In genomic region chr11:43360361-43361032, GRCh38 we compare ENCODE assay signal across 8 cellular contexts. TPM values are rescaled to one million over a fixed set of nuclear protein-coding genes. Genes with fewer than 3 reads are reported as not detected.
DNase-seq lines count a peak whose midpoint lies in the region; ATAC-seq and TF ChIP-seq lines count a peak whose summit lies in the region.

No MANE protein-coding gene starts in this region.

- H3K27ac ChIP-seq in DND-41 (ENCODE audit: low read length), result peak overlapping the region; percentile 79; the same call in 1 of the 2 replicates

- H3K9me3 ChIP-seq in DND-41 (ENCODE audit: insufficient read depth, low read length, severe bottlenecking), result no peaks in the 10 kb centered on the region
- no peaks in the 10 kb centered on the region for H3K9me3 ChIP-seq in Loucy (ENCODE audit: insufficient read depth, low read depth, low read length)

- no peaks in the 10 kb centered on the region for H3F3A ChIP-seq in Loucy (ENCODE audit: low read depth)

- no peaks in the 10 kb centered on the region for H3K9me2 ChIP-seq in Loucy (replicated peaks; ENCODE audit: low read depth, low read length)

- TF ChIP-seq CTCF in DND-41 (IDR thresholded peaks at IDR 0.05; ENCODE audit: borderline replicate concordance, extremely low read depth, low read length, poor library complexity, severe bottlenecking), result no peak
- no peak for TF ChIP-seq CTCF in Loucy (conservative IDR thresholded peaks at IDR 0.05; ENCODE audit: low read length)

- H3K4me3 ChIP-seq in DND-41 (ENCODE audit: low read depth in 1 of 2, low read length in 2 of 2) (peak overlapping the region; percentile 65 to 77; a peak in 3 of 4 replicates), Loucy (ENCODE audit: low read length, poor library complexity, severe bottlenecking) (peak overlapping the region; percentile 96)

- H4K20me1 ChIP-seq in DND-41 (ENCODE audit: insufficient read depth, low read length), result peaks cover 42% of the 10 kb centered on the region
- peaks cover 50% of the 10 kb centered on the region for H4K20me1 ChIP-seq in Loucy (ENCODE audit: insufficient read depth, low read length, poor library complexity, severe bottlenecking)

- H3K27me3 ChIP-seq in DND-41 (ENCODE audit: insufficient read depth, low read length, poor library complexity) (no peaks in the 10 kb centered on the region), Loucy (ENCODE audit: insufficient read depth, low read length, poor library complexity, severe bottlenecking) (no peaks in the 10 kb centered on the region)

- H3K79me2 ChIP-seq in DND-41 (ENCODE audit: insufficient read depth, low read length), result peaks cover 70% of the 10 kb centered on the region
- H3K79me2 ChIP-seq in Loucy (ENCODE audit: insufficient read depth, low read length), result peaks cover 72% of the 10 kb centered on the region

- H2AFZ ChIP-seq in DND-41 (ENCODE audit: low read depth, low read length) (no peak overlapping the region), Loucy (ENCODE audit: low read length) (no peak overlapping the region)

- H3K4me2 ChIP-seq in DND-41 (ENCODE audit: insufficient read depth, low read length) (peak overlapping the region; percentile 89), Loucy (ENCODE audit: low read depth, low read length, poor library complexity, severe bottlenecking) (peak overlapping the region; percentile 90)

- H3K9ac ChIP-seq in DND-41 (ENCODE audit: low read depth, low read length) (peak overlapping the region; percentile 77), Loucy (ENCODE audit: low read depth, low read length, poor library complexity, severe bottlenecking) (peak overlapping the region; percentile 91)

- ATAC-seq in DND-41 (ENCODE audit: insufficient read depth, low read depth) (no peak), GM18861 (IDR thresholded peaks at IDR 0.05; ENCODE audit: unreplicated experiment) (no peak), HG02759 (IDR thresholded peaks at IDR 0.05; ENCODE audit: unreplicated experiment) (no peak), HG03108 (IDR thresholded peaks at IDR 0.05; ENCODE audit: unreplicated experiment) (no peak)

- H3K36me3 ChIP-seq in DND-41 (ENCODE audit: insufficient read depth, low read length), result peaks cover 13% of the 10 kb centered on the region
- no peaks in the 10 kb centered on the region for H3K36me3 ChIP-seq in Loucy (ENCODE audit: insufficient read depth, low read length)

- DNase-seq in DND-41, result no peak
- peak; percentile 32 for DNase-seq in amniotic epithelial cell (ENCODE audit: low read depth)
- DNase-seq in myocyte (ENCODE audit: low read depth), result peak; percentile 23
- no peak for DNase-seq in NCI-H446 treated with DMSO at 0.1 percent for 48 hours (lab: John Stamatoyannopoulos, UW)

- H3K4me1 ChIP-seq in DND-41 (ENCODE audit: insufficient read depth, low read length) (peaks cover 38% of the 10 kb centered on the region), Loucy (ENCODE audit: insufficient read depth, low read length, poor library complexity, severe bottlenecking) (peaks cover 37% of the 10 kb centered on the region)

RNA-seq across cellular contexts. Expression of gene TTC17, which starts 1.8 kb away (rescaled TPM):
- total RNA-seq in myocyte, result 48.2 and 56.1 TPM in 2 replicates
- 28.7 TPM for polyA plus RNA-seq in myocyte (2012)

RNA-seq across cellular contexts. Expression of gene API5, which starts 48.7 kb away (rescaled TPM):
- 70.6 and 76.2 TPM in 2 replicates for total RNA-seq in myocyte
- polyA plus RNA-seq in myocyte (2012), result 22.2 TPM

Comparison
In these comparisons a context has a peak if more than half of its experiments do, and no peak if none do; other contexts are left out.
1. DNase-seq: peak in amniotic epithelial cell (single experiment) and myocyte (single experiment); none in DND-41 (single experiment) and NCI-H446 treated with DMSO at 0.1 percent for 48 hours (single experiment).